1 cellular context compared by ENCODE assay signal in the genomic region with DNA sequence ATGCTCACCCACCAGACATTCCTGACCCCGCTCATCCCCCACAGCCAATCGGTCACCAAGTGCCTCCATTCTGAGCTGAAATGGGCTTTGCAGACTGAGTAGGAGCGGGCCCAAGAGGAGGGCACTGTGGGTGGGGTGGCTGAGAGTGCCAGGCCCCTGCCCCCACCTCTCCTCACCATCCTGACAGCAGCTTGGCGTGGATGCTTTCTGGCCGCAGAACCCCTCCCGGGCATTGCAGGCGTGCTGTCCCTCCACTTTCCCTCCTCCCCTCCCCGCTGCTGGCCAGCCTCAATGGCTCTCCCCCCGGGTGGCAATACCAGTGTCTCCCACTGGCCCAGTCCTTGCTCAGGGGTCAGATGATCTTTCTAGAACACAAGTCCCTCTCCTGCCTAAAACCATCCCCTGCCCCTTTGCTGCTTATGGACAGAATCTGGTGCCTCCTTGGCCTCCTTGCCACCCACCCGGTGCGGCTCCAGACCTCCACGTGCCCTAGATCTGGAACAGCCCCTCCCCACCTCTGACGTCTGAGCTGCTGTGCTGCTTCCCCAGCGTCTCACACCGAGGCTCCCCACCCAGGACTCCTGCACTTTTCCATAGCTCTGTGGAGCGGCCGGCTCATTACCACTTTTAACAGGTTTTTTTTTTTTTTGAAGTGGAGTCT.
A peak's percentile ranks its signal among the peaks of the same experiment; 100 is the strongest.
TF ChIP-seq lines count a peak whose summit lies in the region.

No MANE protein-coding gene starts in this region.

TF ChIP-seq in HepG2, 621 proteins besides CTCF, POLR2A, EP300 and RAD21:
- TF ChIP-seq EZH2 (conservative IDR thresholded peaks at IDR 0.05; ENCODE audit: low read depth, low read length) = 0 out of 2 replicates have a peak, but pooled peaks have one; percentile 47
- no peak for TF ChIP-seq REL (CRISPR knock-in tag; conservative IDR thresholded peaks at IDR 0.05)
- no peak for TF ChIP-seq TARDBP (CRISPR knock-in tag; IDR thresholded peaks at IDR 0.05)
- no peak for TF ChIP-seq JDP2 (CRISPR knock-in tag; IDR thresholded peaks at IDR 0.05; ENCODE audit: borderline replicate concordance)
- no peak for TF ChIP-seq ZSCAN30 (CRISPR knock-in tag; IDR thresholded peaks at IDR 0.05)
- TF ChIP-seq ZNF331 (CRISPR knock-in tag; IDR thresholded peaks at IDR 0.05) = no peak
